ENCODE assay signal across 8 cellular contexts in genomic region chr9:125261501-125262216, GRCh38. TPM values are rescaled to one million over a fixed set of nuclear protein-coding genes. Genes with fewer than 3 reads are reported as not detected.
DNase-seq lines count a peak whose midpoint lies in the region; ATAC-seq and TF ChIP-seq lines count a peak whose summit lies in the region.

A gene with protein sequence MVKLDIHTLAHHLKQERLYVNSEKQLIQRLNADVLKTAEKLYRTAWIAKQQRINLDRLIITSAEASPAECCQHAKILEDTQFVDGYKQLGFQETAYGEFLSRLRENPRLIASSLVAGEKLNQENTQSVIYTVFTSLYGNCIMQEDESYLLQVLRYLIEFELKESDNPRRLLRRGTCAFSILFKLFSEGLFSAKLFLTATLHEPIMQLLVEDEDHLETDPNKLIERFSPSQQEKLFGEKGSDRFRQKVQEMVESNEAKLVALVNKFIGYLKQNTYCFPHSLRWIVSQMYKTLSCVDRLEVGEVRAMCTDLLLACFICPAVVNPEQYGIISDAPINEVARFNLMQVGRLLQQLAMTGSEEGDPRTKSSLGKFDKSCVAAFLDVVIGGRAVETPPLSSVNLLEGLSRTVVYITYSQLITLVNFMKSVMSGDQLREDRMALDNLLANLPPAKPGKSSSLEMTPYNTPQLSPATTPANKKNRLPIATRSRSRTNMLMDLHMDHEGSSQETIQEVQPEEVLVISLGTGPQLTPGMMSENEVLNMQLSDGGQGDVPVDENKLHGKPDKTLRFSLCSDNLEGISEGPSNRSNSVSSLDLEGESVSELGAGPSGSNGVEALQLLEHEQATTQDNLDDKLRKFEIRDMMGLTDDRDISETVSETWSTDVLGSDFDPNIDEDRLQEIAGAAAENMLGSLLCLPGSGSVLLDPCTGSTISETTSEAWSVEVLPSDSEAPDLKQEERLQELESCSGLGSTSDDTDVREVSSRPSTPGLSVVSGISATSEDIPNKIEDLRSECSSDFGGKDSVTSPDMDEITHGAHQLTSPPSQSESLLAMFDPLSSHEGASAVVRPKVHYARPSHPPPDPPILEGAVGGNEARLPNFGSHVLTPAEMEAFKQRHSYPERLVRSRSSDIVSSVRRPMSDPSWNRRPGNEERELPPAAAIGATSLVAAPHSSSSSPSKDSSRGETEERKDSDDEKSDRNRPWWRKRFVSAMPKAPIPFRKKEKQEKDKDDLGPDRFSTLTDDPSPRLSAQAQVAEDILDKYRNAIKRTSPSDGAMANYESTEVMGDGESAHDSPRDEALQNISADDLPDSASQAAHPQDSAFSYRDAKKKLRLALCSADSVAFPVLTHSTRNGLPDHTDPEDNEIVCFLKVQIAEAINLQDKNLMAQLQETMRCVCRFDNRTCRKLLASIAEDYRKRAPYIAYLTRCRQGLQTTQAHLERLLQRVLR (N-terminal part only) (plus strand): TSS chr9:125261826. CDS start chr9:125298922, 37,096 bp downstream.

- no peaks in the 10 kb centered on the region for H3K27me3 ChIP-seq in BE2C

- DNase-seq in BE2C, result peak; percentile 96
- peak; percentile 90 for DNase-seq in NCI-H460 (ENCODE audit: extremely low read depth, low read depth)
- DNase-seq in activated CD4-positive, alpha-beta T cell treated with anti-CD3 and anti-CD28 coated beads for 24 hours (ENCODE audit: low read depth in 2 of 2), result peak; percentile 75 to 79
- DNase-seq in choroid plexus epithelial cell (ENCODE audit: low read depth), result peak; percentile 79
- peak; percentile 86 for DNase-seq in kidney glomerular epithelial cell (lab: John Stamatoyannopoulos, UW)
- DNase-seq in stimulated activated CD4-positive, alpha-beta T cell treated with anti-CD3 and anti-CD28 coated beads, Interleukin-1b, Interleukin-23, amount 100 ng/mL, for 1 hour (ENCODE audit: low read depth in 2 of 2), result peak; percentile 66 to 70

- H3K4me1 ChIP-seq in BE2C, result peaks cover 2% of the 10 kb centered on the region; the same call in 1 of the 2 replicates

- peaks cover 15% of the 10 kb centered on the region; the same call in 1 of the 2 replicates for H3K36me3 ChIP-seq in BE2C

- TF ChIP-seq CTCF in BE2C (IDR thresholded peaks at IDR 0.05; ENCODE audit: low read depth, low read length), result peak; percentile 20
- TF ChIP-seq CTCF in choroid plexus epithelial cell (conservative IDR thresholded peaks at IDR 0.05; ENCODE audit: low read depth, low read length), result peak; percentile 13

- H3K9me3 ChIP-seq in BE2C, result no peaks in the 10 kb centered on the region

- H3K4me3 ChIP-seq in BE2C (ENCODE audit: low read depth, low read length), result peak within 1 kb of the TSS; percentile 98
- peak within 1 kb of the TSS; percentile 94 for H3K4me3 ChIP-seq in choroid plexus epithelial cell (ENCODE audit: low read depth, low read length)

- peak; percentile 97 for ATAC-seq in GM19043 (IDR thresholded peaks at IDR 0.05; ENCODE audit: low read depth, unreplicated experiment)
- ATAC-seq in HG03354 (IDR thresholded peaks at IDR 0.05; ENCODE audit: poor library complexity, severe bottlenecking, unreplicated experiment), result peak; percentile 96

RNA-seq across cellular contexts. Expression of the gene that starts here (rescaled TPM):
- 30.3 TPM for polyA plus RNA-seq in BE2C (2012; ENCODE audit: insufficient read depth, insufficient read length, low read depth)
- total RNA-seq in NCI-H460 (2014; rRNA removed; shearing (Covaris generic)), result 34.8 and 43.1 TPM in 2 replicates
- 26.4 and 39.5 TPM in 2 replicates for polyA plus RNA-seq in NCI-H460 (2014; cell fraction: nucleus; rRNA removed)

Comparison
In these comparisons a context has a peak if more than half of its experiments do, and no peak if none do; other contexts are left out.
1. Peak in every context shown above with its lines: DNase-seq, ATAC-seq and H3K4me3 ChIP-seq.